In genomic region chr10:116737582-116738358, GRCh38 we compare ENCODE assay signal across 14 cellular contexts. TPM values are rescaled to one million over a fixed set of nuclear protein-coding genes. Genes with fewer than 3 reads are reported as not detected.
A peak's percentile ranks its signal among the peaks of the same experiment; 100 is the strongest.
DNase-seq lines count a peak whose midpoint lies in the region; ATAC-seq and TF ChIP-seq lines count a peak whose summit lies in the region.
"Had no signal": no experiment of that assay in that cellular context is flagged by ENCODE, and none has a peak within 500 bp of the region (broad histone marks: within the 10 kb centered on the region; RNA-seq: fewer than 3 reads in every experiment).

No MANE protein-coding gene starts in this region.

- H3K9me3 Mint-ChIP-seq in nephron progenitor cell: peaks cover 18% of the 10 kb centered on the region

- H3K4me3 ChIP-seq in dorsolateral prefrontal cortex: peak overlapping the region in 44 of 59 donors; percentile 2 to 52 (median 28)
- H3K4me3 ChIP-seq: prostate gland had no signal

- H3K4me1 Mint-ChIP-seq in nephron progenitor cell: no peaks in the 10 kb centered on the region

- no peak overlapping the region for H3K4me3 Mint-ChIP-seq in nephron progenitor cell
- H3K4me3 Mint-ChIP-seq: CD4-positive, alpha-beta T cell had no signal

- ATAC-seq in HG03442 (IDR thresholded peaks at IDR 0.05; ENCODE audit: unreplicated experiment): no peak
- no peak for ATAC-seq in GM18909 (IDR thresholded peaks at IDR 0.05; ENCODE audit: poor library complexity, unreplicated experiment)
- ATAC-seq: HepG2 had no signal

- intact Hi-C loops in dorsolateral prefrontal cortex (cut with DNase I): loop anchor here in 1 of 2 donors (2.0 to 5.0 kb wide), 2 partner anchors 49 to 50 kb away; no protein-coding TSS in a partner anchor

- H3K36me3 Mint-ChIP-seq in nephron progenitor cell (ENCODE audit: low read depth): no peaks in the 10 kb centered on the region

- DNase-seq in AG09319 (ENCODE audit: extremely low read depth, low read depth) (no peak), NCI-H446 treated with DMSO at 0.1 percent for 48 hours (lab: John Stamatoyannopoulos, UW) (peak; percentile 59), dorsolateral prefrontal cortex (peak in 8 of 10 donors; percentile 25 to 64 (median 48)), nephron progenitor cell (peak; percentile 28), NCI-H748 (lab: John Stamatoyannopoulos, UW; ENCODE audit: unreplicated experiment) (no peak), occipital lobe (lab: John Stamatoyannopoulos, UW) (no peak)
- DNase-seq: activated CD4-positive, alpha-beta T cell treated with anti-CD3 and anti-CD28 coated beads for 1 hour; CD4-positive, alpha-beta T cell; NCI-H2029 treated with DMSO at 0.1 percent for 48 hours; RPMI8226 had no signal

- H3K27ac Mint-ChIP-seq in nephron progenitor cell: no peak overlapping the region
- H3K27ac Mint-ChIP-seq: CD4-positive, alpha-beta T cell had no signal

- peak; percentile 32 for TF ChIP-seq CTCF in AG09319 (IDR thresholded peaks at IDR 0.05; ENCODE audit: low read depth, low read length)
- TF ChIP-seq CTCF in dorsolateral prefrontal cortex (IDR thresholded peaks at IDR 0.05 in 54 of 56, conservative IDR thresholded peaks at IDR 0.05 in 2 of 56; ENCODE audit: low read depth in 1 of 56, partially characterized antibody in 56 of 56): peak in 50 of 56 donors; percentile 19 to 65 (median 45)
- peak; percentile 34 for TF ChIP-seq CTCF in nephron progenitor cell (IDR thresholded peaks at IDR 0.05)

- H3K27me3 ChIP-seq in dorsolateral prefrontal cortex: peaks cover 0 to 9% (median 0%) of the 10 kb centered on the region in 45 donors

- peak overlapping the region in 48 of 59 donors; percentile 1 to 81 (median 56) for H3K27ac ChIP-seq in dorsolateral prefrontal cortex
- H3K27ac ChIP-seq: prostate gland had no signal

- peaks cover 80% of the 10 kb centered on the region for H3K27me3 Mint-ChIP-seq in nephron progenitor cell (ENCODE audit: low read depth, poor library complexity)

RNA-seq across cellular contexts. Expression of gene HSPA12A, which starts 4.6 kb away (rescaled TPM):
- total RNA-seq in dorsolateral prefrontal cortex (100 to 1,000 TPM in 118 of 120 experiments, 10 to 100 TPM in 2; 81.7 to 241 (median 174) TPM), occipital lobe (17.3 TPM)

Comparison
In these comparisons a context has a peak if more than half of its experiments do, and no peak if none do; other contexts are left out.
1. DNase-seq: peak in NCI-H446 treated with DMSO at 0.1 percent for 48 hours (single experiment), dorsolateral prefrontal cortex (8 of 10) and nephron progenitor cell (single experiment); none in AG09319 (single experiment), NCI-H748 (single experiment) and occipital lobe (single experiment).
2. Peak in every context shown above with its lines, with median percentiles within 50 percentile points of each other: CTCF ChIP-seq.